ENCODE assay signal across 13 cellular contexts in the genomic region with DNA sequence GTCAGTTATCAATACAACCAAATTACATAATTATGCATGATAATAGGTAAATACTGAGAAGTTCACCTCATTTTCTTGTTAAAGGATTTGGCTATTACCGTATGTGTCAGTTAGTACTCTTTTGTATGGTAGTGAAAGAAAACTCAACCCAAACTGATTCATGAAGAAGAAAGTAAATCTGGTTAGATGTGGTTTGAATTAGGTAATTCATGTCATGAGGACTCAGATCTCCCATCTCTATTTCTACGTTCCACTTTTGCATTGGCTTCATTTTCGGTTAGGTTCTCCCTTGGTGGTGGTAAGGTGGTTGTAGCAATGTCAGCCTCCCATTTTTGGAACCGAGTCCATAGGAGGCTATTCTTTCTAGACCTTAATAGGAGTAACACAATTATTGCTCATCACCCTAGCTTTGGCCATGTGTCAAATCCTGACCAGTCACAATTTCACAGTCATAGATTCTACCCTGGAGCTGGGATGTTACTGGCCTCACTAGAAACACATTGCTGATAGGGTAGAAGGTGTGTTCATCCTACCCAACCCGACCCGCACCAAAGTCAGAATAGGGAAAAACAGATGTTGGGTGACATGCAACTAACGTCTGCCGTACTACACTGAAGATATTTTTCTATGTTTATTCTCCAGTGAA.
"Had no signal": no experiment of that assay in that cellular context is flagged by ENCODE, and none has a peak within 500 bp of the region (broad histone marks: within the 10 kb centered on the region; RNA-seq: fewer than 3 reads in every experiment).

No MANE protein-coding gene starts in this region.

- H3K4me3 Mint-ChIP-seq: endodermal cell; mesothelial cell of epicardium; neural progenitor cell; stimulated activated memory B cell treated with anti-CD40 and anti-IgM and Interleukin-4, amounts not matched to agents 10 μg/mL and 1 μg/mL and 100 μg/mL, for 72 hours had no signal

- DNase-seq: activated CD4-positive, alpha-beta T cell treated with anti-CD3 and anti-CD28 coated beads, Interleukin-2, amount 50 U/mL, for 48 hours; dorsolateral prefrontal cortex; endodermal cell; left colon; lower lobe of right lung; pancreas; tibial artery; uterus had no signal

- ATAC-seq: gastroesophageal sphincter; left colon; lower lobe of right lung; pancreas; stimulated activated memory B cell treated with anti-CD40 and anti-IgM and Interleukin-4, amounts not matched to agents 10 μg/mL and 1 μg/mL and 100 μg/mL, for 72 hours had no signal

- H3K27me3 Mint-ChIP-seq: stimulated activated memory B cell treated with anti-CD40 and anti-IgM and Interleukin-4, amounts not matched to agents 10 μg/mL and 1 μg/mL and 100 μg/mL, for 72 hours had no signal

- H3K9me3 Mint-ChIP-seq: stimulated activated memory B cell treated with anti-CD40 and anti-IgM and Interleukin-4, amounts not matched to agents 10 μg/mL and 1 μg/mL and 100 μg/mL, for 72 hours had no signal

- H3K4me3 ChIP-seq: ascending aorta, dorsolateral prefrontal cortex, gastroesophageal sphincter, lower lobe of right lung, neural progenitor cell, pancreas, tibial artery, uterus had no signal

- FAIRE-seq: pancreas had no signal

- H3K4me1 Mint-ChIP-seq: mesothelial cell of epicardium had no signal
